8 cellular contexts compared by ENCODE assay signal in the genomic region with DNA sequence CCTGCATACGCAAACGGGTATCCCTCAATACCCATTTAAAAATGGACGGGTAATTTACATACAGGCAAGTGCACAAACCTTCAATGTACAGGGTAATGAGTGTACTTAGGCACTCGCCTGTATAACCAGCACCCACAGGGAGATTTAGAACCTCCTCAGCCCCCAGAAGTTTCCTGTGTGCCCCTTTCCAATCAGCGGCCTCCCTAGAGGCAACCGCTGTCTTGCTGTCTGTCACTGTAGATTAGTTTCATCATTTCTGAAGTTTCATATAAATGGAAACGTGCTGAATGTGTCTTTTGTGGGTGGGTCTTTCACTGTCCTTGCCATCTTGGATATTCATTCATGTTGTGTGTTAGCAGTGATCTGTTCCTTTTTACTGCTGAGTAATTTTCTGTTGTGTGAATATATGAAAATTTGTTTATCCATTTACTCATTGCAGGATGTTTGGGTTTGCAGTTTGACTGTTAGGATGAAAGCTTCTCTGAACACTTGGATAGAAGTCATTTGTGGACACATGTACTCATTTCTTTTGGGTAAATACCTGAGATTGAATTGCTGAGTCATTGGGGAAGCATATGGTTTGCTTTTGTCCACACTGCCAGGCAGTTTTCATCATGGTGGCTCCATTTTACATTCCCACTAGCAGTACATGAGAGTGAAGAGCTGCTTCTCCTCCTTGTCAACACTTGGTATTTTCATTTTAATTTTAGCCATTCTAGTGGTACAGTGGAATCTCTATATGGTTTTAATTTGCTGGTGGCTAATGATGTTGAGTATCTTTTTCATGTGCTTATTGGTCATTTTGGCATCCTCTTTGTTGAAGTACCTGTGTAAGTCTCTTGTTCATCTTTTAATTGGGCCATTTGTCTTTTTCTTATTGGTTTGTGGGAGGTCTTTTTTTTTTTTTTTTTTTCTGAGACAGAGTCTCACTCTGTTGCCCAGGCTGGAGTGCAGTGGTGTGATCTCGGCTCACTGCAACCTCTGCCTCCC. TPM values are rescaled to one million over a fixed set of nuclear protein-coding genes. Genes with fewer than 3 reads are reported as not detected.
DNase-seq lines count a peak whose midpoint lies in the region; ATAC-seq and TF ChIP-seq lines count a peak whose summit lies in the region.

No MANE protein-coding gene starts in this region.

- no peak overlapping the region for H2AFZ ChIP-seq in trophoblast cell (ENCODE audit: insufficient read depth, low read length, poor library complexity)

- CTCF ChIA-PET in CD4-positive, alpha-beta memory T cell (lab: Charles Lee; ENCODE audit: partially characterized antibody), result interaction anchor here (0.7 to 15.2 kb wide), 12 partner anchors 10 to 542 kb away, joined by 3 to 155 read pairs (median 7); no protein-coding TSS in a partner anchor

- H3K36me3 Mint-ChIP-seq in CD4-positive, alpha-beta memory T cell, result peaks cover 4 to 22% of the 10 kb centered on the region in 2 donors

- H3K23ac ChIP-seq in trophoblast cell (ENCODE audit: low read length), result no peak overlapping the region

- ATAC-seq in GM18870 (IDR thresholded peaks at IDR 0.05; ENCODE audit: unreplicated experiment) (peak; percentile 48), omental fat pad (ENCODE audit: low FRiP score) (no peak)

- POLR2A ChIA-PET in CD4-positive, alpha-beta memory T cell (lab: Charles Lee; ENCODE audit: partially characterized antibody), result interaction anchor here (1.1 to 12.4 kb wide), 4 partner anchors 10 to 105 kb away, joined by 3 to 252 read pairs (median 34); partner anchors contain the start of gene BRD7

- no peak overlapping the region for H3K27ac ChIP-seq in CD4-positive, alpha-beta memory T cell (ENCODE audit: low read depth, low read length)
- H3K27ac ChIP-seq in trophoblast cell (ENCODE audit: low read depth, low read length), result no peak overlapping the region

- no peak overlapping the region for H3K14ac ChIP-seq in trophoblast cell (ENCODE audit: low read length)

- H3K4me2 ChIP-seq in trophoblast cell (ENCODE audit: low read length), result no peak overlapping the region

- WGBS in trophoblast cell (ENCODE audit: extremely low coverage, insufficient coverage, insufficient read length), result no CpG with 5 or more reads among the region's 8 CpGs

- peak overlapping the region; percentile 38 to 99 (median 64) for H3K27ac Mint-ChIP-seq in CD4-positive, alpha-beta memory T cell

- H3K4me1 ChIP-seq in CD4-positive, alpha-beta memory T cell (ENCODE audit: insufficient read depth, low read length), result peaks cover 38% of the 10 kb centered on the region
- H3K4me1 ChIP-seq in trophoblast cell (ENCODE audit: control insufficient read depth in 1 of 2, insufficient read depth in 2 of 2, low read length in 2 of 2), result peaks cover 11 to 16% of the 10 kb centered on the region in 2 experiments

- H3K27me3 ChIP-seq in CD4-positive, alpha-beta memory T cell (ENCODE audit: insufficient read depth, low read length), result no peaks in the 10 kb centered on the region
- no peaks in the 10 kb centered on the region for H3K27me3 ChIP-seq in trophoblast cell (ENCODE audit: insufficient read depth, low read length)

- no peak overlapping the region for H2AK5ac ChIP-seq in trophoblast cell (ENCODE audit: low read length)

- no peaks in the 10 kb centered on the region for H3K9me3 ChIP-seq in CD4-positive, alpha-beta memory T cell (ENCODE audit: control insufficient read depth in 1 of 2, low read length in 2 of 2)
- H3K9me3 ChIP-seq in trophoblast cell (ENCODE audit: insufficient read depth, low read depth, low read length), result no peaks in the 10 kb centered on the region

- H3K4me1 Mint-ChIP-seq in CD4-positive, alpha-beta memory T cell, result peaks cover 22 to 61% (median 39%) of the 10 kb centered on the region in 4 donors

- H3K4ac ChIP-seq in trophoblast cell (ENCODE audit: low read depth, low read length), result no peak overlapping the region

- no peak for DNase-seq in CD4-positive, alpha-beta memory T cell
- peak; percentile 22 for DNase-seq in NCI-H460 (ENCODE audit: extremely low read depth, low read depth)
- peak; percentile 41 to 53 for DNase-seq in cardiac fibroblast (ENCODE audit: low read depth in 2 of 2)
- DNase-seq in DMS153 (lab: John Stamatoyannopoulos, UW), result no peak
- DNase-seq in trophoblast cell, result no peak
- DNase-seq in omental fat pad (ENCODE audit: low spot score), result no peak
- DNase-seq in SIG-M5 treated with dmso at 0.1 percent for 504 hours (lab: John Stamatoyannopoulos, UW; ENCODE audit: unreplicated experiment), result no peak

- H2BK12ac ChIP-seq in trophoblast cell (ENCODE audit: low read length), result no peak overlapping the region

- H4K8ac ChIP-seq in trophoblast cell (ENCODE audit: low read depth, low read length), result no peak overlapping the region

- H3K9me3 Mint-ChIP-seq in CD4-positive, alpha-beta memory T cell, result no peaks in the 10 kb centered on the region

- H2BK5ac ChIP-seq in trophoblast cell (ENCODE audit: low read depth, low read length, poor library complexity), result no peak overlapping the region

- H4K91ac ChIP-seq in trophoblast cell (ENCODE audit: low read depth, low read length), result no peak overlapping the region

- intact Hi-C loops in CD4-positive, alpha-beta memory T cell (cut with micrococcal nuclease), result loop anchor here (2.0 kb wide), 1 partner anchor 63 kb away; no protein-coding TSS in a partner anchor

- no peak overlapping the region for H4K12ac ChIP-seq in trophoblast cell (ENCODE audit: low read depth, low read length)

- H3K79me1 ChIP-seq in trophoblast cell (ENCODE audit: low read length), result peaks cover 8% of the 10 kb centered on the region

- no peaks in the 10 kb centered on the region for H3K27me3 Mint-ChIP-seq in CD4-positive, alpha-beta memory T cell

- H3K4me3 ChIP-seq in CD4-positive, alpha-beta memory T cell (ENCODE audit: low read length in 2 of 2), result no peak overlapping the region
- H3K4me3 ChIP-seq in cardiac fibroblast (replicated peaks in 1 of 2; ENCODE audit: low read depth in 2 of 2, low read length in 2 of 2), result no peak overlapping the region
- no peak overlapping the region for H3K4me3 ChIP-seq in trophoblast cell (ENCODE audit: low read depth, low read length)

- H2BK120ac ChIP-seq in trophoblast cell (ENCODE audit: insufficient read depth, low read length, poor library complexity), result no peak overlapping the region

- H3K36me3 ChIP-seq in CD4-positive, alpha-beta memory T cell (ENCODE audit: insufficient read depth, low read length), result no peaks in the 10 kb centered on the region
- no peaks in the 10 kb centered on the region for H3K36me3 ChIP-seq in trophoblast cell (ENCODE audit: control insufficient read depth in 1 of 2, insufficient read depth in 2 of 2, low read length in 2 of 2)

- H3K9ac ChIP-seq in trophoblast cell (ENCODE audit: low read length), result no peak overlapping the region

- TF ChIP-seq CTCF in cardiac fibroblast (IDR thresholded peaks at IDR 0.05; ENCODE audit: low read depth, low read length) (no peak), omental fat pad (IDR thresholded peaks at IDR 0.05) (no peak)

- H3K79me2 ChIP-seq in trophoblast cell (ENCODE audit: control insufficient read depth, insufficient read depth, low read length, poor library complexity), result no peaks in the 10 kb centered on the region

- peak overlapping the region in 5 of 8 donors; percentile 11 to 80 (median 31) for H3K4me3 Mint-ChIP-seq in CD4-positive, alpha-beta memory T cell

- no peak overlapping the region for H3K18ac ChIP-seq in trophoblast cell (ENCODE audit: low read length)

RNA-seq across cellular contexts. Expression of gene ADCY7, which starts 2.1 kb away (rescaled TPM):
- 100 to 1,000 TPM; 230 to 235 TPM for total RNA-seq in CD4-positive, alpha-beta memory T cell
- 10 to 100 TPM; 34.8 to 69.7 TPM for polyA plus RNA-seq in CD4-positive, alpha-beta memory T cell
- total RNA-seq in NCI-H460 (2014; rRNA removed; shearing (Covaris generic)), result 28.6 and 39.2 TPM in 2 replicates
- polyA plus RNA-seq in NCI-H460 (2014; cell fraction: nucleus; rRNA removed), result 46.1 and 48.2 TPM in 2 replicates
- polyA plus RNA-seq in trophoblast cell (2013), result 5.7 and 6.0 TPM in 2 replicates
- 10 to 100 TPM; 14.0 to 38.9 (median 21.4) TPM for total RNA-seq in omental fat pad

Comparison
In these comparisons a context has a peak if more than half of its experiments do, and no peak if none do; other contexts are left out.
1. DNase-seq: peak in NCI-H460 (single experiment) and cardiac fibroblast (2 of 2); none in CD4-positive, alpha-beta memory T cell (0 of 5), DMS153 (single experiment), trophoblast cell (0 of 2), omental fat pad (single experiment) and SIG-M5 treated with dmso at 0.1 percent for 504 hours (single experiment).